In the genomic region with DNA sequence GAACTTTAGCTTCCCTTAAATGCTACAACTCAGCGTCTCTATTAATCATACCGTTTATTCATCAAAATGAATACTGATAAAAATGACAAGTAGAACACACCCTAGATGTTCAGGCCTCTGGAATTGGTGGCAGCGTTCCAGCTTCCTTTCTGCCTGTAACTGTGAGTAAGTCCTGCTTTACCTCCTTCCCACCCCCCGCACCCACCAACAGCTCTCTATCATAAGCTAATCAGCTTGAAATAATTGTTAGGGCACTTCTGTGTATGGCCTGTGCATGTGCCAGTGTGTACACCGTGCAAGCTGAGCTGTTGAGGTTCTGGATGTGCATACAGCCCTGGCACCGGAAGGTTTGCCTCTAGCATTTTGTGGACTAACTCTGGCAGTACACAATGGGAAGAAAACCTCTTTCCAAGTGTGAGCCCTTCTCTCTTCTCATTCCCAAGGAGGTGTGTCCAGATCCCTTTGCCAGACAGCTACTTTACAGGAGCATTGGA, we compare ENCODE assay signal across 1 cellular context.
A peak's percentile ranks its signal among the peaks of the same experiment; 100 is the strongest.
TF ChIP-seq lines count a peak whose summit lies in the region.

No MANE protein-coding gene starts in this region.

TF ChIP-seq in PFSK-1, 5 proteins besides CTCF, POLR2A, EP300 and RAD21 (continued from another document):
- TF ChIP-seq, protein P1, sequence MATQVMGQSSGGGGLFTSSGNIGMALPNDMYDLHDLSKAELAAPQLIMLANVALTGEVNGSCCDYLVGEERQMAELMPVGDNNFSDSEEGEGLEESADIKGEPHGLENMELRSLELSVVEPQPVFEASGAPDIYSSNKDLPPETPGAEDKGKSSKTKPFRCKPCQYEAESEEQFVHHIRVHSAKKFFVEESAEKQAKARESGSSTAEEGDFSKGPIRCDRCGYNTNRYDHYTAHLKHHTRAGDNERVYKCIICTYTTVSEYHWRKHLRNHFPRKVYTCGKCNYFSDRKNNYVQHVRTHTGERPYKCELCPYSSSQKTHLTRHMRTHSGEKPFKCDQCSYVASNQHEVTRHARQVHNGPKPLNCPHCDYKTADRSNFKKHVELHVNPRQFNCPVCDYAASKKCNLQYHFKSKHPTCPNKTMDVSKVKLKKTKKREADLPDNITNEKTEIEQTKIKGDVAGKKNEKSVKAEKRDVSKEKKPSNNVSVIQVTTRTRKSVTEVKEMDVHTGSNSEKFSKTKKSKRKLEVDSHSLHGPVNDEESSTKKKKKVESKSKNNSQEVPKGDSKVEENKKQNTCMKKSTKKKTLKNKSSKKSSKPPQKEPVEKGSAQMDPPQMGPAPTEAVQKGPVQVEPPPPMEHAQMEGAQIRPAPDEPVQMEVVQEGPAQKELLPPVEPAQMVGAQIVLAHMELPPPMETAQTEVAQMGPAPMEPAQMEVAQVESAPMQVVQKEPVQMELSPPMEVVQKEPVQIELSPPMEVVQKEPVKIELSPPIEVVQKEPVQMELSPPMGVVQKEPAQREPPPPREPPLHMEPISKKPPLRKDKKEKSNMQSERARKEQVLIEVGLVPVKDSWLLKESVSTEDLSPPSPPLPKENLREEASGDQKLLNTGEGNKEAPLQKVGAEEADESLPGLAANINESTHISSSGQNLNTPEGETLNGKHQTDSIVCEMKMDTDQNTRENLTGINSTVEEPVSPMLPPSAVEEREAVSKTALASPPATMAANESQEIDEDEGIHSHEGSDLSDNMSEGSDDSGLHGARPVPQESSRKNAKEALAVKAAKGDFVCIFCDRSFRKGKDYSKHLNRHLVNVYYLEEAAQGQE (IDR thresholded peaks at IDR 0.05; ENCODE audit: insufficient read depth in 1 of 2, low read depth in 2 of 2, low read length in 2 of 2), result no peak
- TF ChIP-seq FOXP2 (optimal IDR thresholded peaks at IDR 0.05; ENCODE audit: borderline replicate concordance, extremely low read depth, extremely low read length, insufficient read depth) (no peak), POLR2AphosphoS5 (IDR thresholded peaks at IDR 0.05; ENCODE audit: low read depth, low read length) (0 out of 2 replicates have a peak, but pooled peaks have one; percentile 45)
